ENCODE assay signal across 1 cellular context in the genomic region with DNA sequence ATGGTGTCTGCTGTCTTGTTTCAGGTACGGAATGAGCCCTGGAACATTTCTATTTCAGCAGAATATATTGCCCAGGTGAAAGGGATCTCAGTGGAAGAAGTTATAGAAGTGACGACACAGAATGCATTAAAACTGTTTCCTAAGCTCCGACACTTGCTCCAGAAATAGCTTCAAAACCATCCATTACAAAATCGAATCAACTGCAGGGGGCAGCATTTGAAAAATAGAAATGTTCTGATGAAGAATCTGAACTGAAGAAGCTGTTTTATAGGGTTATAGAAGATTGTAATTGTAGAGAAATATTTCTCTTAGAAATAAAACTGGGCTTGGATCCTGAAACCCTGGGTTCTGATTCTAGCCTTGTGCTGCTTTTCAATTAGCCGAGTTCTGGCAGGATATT.
TF ChIP-seq lines count a peak whose summit lies in the region.

No MANE protein-coding gene starts in this region.

TF ChIP-seq in H1, 55 proteins besides CTCF, POLR2A, EP300 and RAD21:
- no peak for TF ChIP-seq KDM1A (IDR thresholded peaks at IDR 0.05; ENCODE audit: borderline replicate concordance, low read length)
- no peak for TF ChIP-seq BRCA1 (IDR thresholded peaks at IDR 0.05; ENCODE audit: low read depth, low read length)
- no peak for TF ChIP-seq JUN (IDR thresholded peaks at IDR 0.05; ENCODE audit: low read depth, low read length)
- TF ChIP-seq RFX5 (IDR thresholded peaks at IDR 0.05; ENCODE audit: borderline replicate concordance, low read depth, low read length): no peak
- TF ChIP-seq POLR2AphosphoS5 (IDR thresholded peaks at IDR 0.05; ENCODE audit: low read depth, low read length): no peak
- no peak for TF ChIP-seq CHD1 (IDR thresholded peaks at IDR 0.05; ENCODE audit: low read depth, low read length)
- no peak for TF ChIP-seq SP2 (IDR thresholded peaks at IDR 0.05; ENCODE audit: low read length)
- TF ChIP-seq TEAD4 (IDR thresholded peaks at IDR 0.05; ENCODE audit: low read depth, low read length): no peak
- no peak for TF ChIP-seq SIX5 (IDR thresholded peaks at IDR 0.05; ENCODE audit: low read depth, low read length)
- no peak for TF ChIP-seq CHD2 (IDR thresholded peaks at IDR 0.05; ENCODE audit: low read length)
TF ChIP-seq in H1: peak in this region for 0.
